In genomic region chr4:3659131-3659530, GRCh38 we compare ENCODE assay signal across 27 cellular contexts.
"Had no signal": no experiment of that assay in that cellular context is flagged by ENCODE, and none has a peak within 500 bp of the region (broad histone marks: within the 10 kb centered on the region; RNA-seq: fewer than 3 reads in every experiment).

No MANE protein-coding gene starts in this region.

- H3K4me1 Mint-ChIP-seq: activated CD4-positive, alpha-beta T cell treated with anti-CD3 and anti-CD28 coated beads, Interleukin-2, amount 10 ng/mL, durations not matched to agents 24 days and 14 days; activated naive CD8-positive, alpha-beta T cell treated with anti-CD3 and anti-CD28 coated beads for 36 hours; stimulated activated effector memory CD8-positive, alpha-beta T cell treated with anti-CD3 and anti-CD28 coated beads, Interleukin-12 subunit alpha, Interleukin-12 subunit beta, amount 100 ng/mL, for 72 hours had no signal

- H3K36me3 Mint-ChIP-seq: activated CD4-positive, alpha-beta memory T cell treated with anti-CD3 and anti-CD28 coated beads for 36 hours; activated naive CD8-positive, alpha-beta T cell treated with anti-CD3 and anti-CD28 coated beads for 36 hours; stimulated activated effector memory CD8-positive, alpha-beta T cell treated with anti-CD3 and anti-CD28 coated beads, Interleukin-12 subunit alpha, Interleukin-12 subunit beta, amount 100 ng/mL, for 72 hours had no signal

- H3K27ac Mint-ChIP-seq: activated CD4-positive, alpha-beta memory T cell treated with anti-CD3 and anti-CD28 coated beads for 36 hours; activated CD4-positive, alpha-beta T cell treated with anti-CD3 and anti-CD28 coated beads, Interleukin-2, amount 10 ng/mL, durations not matched to agents 24 days and 14 days; activated naive CD4-positive, alpha-beta T cell treated with anti-CD3 and anti-CD28 coated beads for 36 hours; activated naive CD8-positive, alpha-beta T cell treated with anti-CD3 and anti-CD28 coated beads for 36 hours; activated T-helper 1 cell treated with anti-CD3 and anti-CD28 coated beads, Interleukin-12 subunit alpha, Interleukin-12 subunit beta, Interleukin-2, Interleukin-4 antibody, amounts not matched to agents 30 ng/mL and 10 ng/mL and 1 ng/mL, durations not matched to agents 14 hours and 24 hours and 36 hours; stimulated activated effector memory CD8-positive, alpha-beta T cell treated with anti-CD3 and anti-CD28 coated beads, Interleukin-12 subunit alpha, Interleukin-12 subunit beta, amount 100 ng/mL, for 72 hours; stimulated activated naive CD8-positive, alpha-beta T cell treated with anti-CD3 and anti-CD28 coated beads, Interleukin-15, Interleukin-2, amounts not matched to agents 100 ng/mL and 50 ng/mL, for 24 hours had no signal

- DNase-seq: activated CD4-positive, alpha-beta memory T cell treated with anti-CD3 and anti-CD28 coated beads for 36 hours; activated CD4-positive, alpha-beta T cell treated with anti-CD3 and anti-CD28 coated beads, Interleukin-2, amount 10 ng/mL, durations not matched to agents 24 days and 14 days; activated CD4-positive, CD25-positive, alpha-beta regulatory T cell treated with anti-CD3 and anti-CD28 coated beads, Interleukin-2, amount 50 U/mL, for 72 hours; activated CD8-positive, alpha-beta memory T cell treated with anti-CD3 and anti-CD28 coated beads, Interleukin-2, amount 50 U/mL, for 4 hours; activated effector memory CD4-positive, alpha-beta T cell treated with anti-CD3 and anti-CD28 coated beads, Interleukin-2, amount 50 U/mL, for 16 hours; activated naive CD4-positive, alpha-beta T cell treated with anti-CD3 and anti-CD28 coated beads for 36 hours; activated naive CD8-positive, alpha-beta T cell treated with anti-CD3 and anti-CD28 coated beads for 36 hours; activated T-cell treated with anti-CD3 and anti-CD28 coated beads, Interleukin-2, amount 50 U/mL, for 1 hour; adrenal gland; aorta; foreskin fibroblast; hippocampal formation; left cardiac atrium; mammary epithelial cell; stimulated activated CD4-positive, alpha-beta T cell treated with anti-CD3 and anti-CD28 coated beads, Interleukin-4, amount 100 ng/mL, for 24 hours; T-helper 9 cell had no signal

- ATAC-seq: esophagus mucosa; left cardiac atrium; sciatic nerve; stimulated activated effector memory CD8-positive, alpha-beta T cell treated with anti-CD3 and anti-CD28 coated beads, Interleukin-12 subunit alpha, Interleukin-12 subunit beta, amount 100 ng/mL, for 72 hours had no signal

- H3K36me3 ChIP-seq: adrenal gland, brain microvascular endothelial cell, neutrophil, upper lobe of left lung had no signal

- H3K4me1 ChIP-seq: adrenal gland, upper lobe of left lung had no signal

- H3K4me3 Mint-ChIP-seq: activated CD4-positive, alpha-beta memory T cell treated with anti-CD3 and anti-CD28 coated beads for 36 hours; activated CD4-positive, alpha-beta T cell treated with anti-CD3 and anti-CD28 coated beads, Interleukin-2, amount 10 ng/mL, durations not matched to agents 24 days and 14 days; activated naive CD4-positive, alpha-beta T cell treated with anti-CD3 and anti-CD28 coated beads for 36 hours; activated naive CD8-positive, alpha-beta T cell treated with anti-CD3 and anti-CD28 coated beads for 36 hours; activated T-helper 1 cell treated with anti-CD3 and anti-CD28 coated beads, Interleukin-12 subunit alpha, Interleukin-12 subunit beta, Interleukin-2, Interleukin-4 antibody, amounts not matched to agents 30 ng/mL and 10 ng/mL and 1 ng/mL, durations not matched to agents 14 hours and 24 hours and 36 hours; nephron; stimulated activated effector memory CD8-positive, alpha-beta T cell treated with anti-CD3 and anti-CD28 coated beads, Interleukin-12 subunit alpha, Interleukin-12 subunit beta, amount 100 ng/mL, for 72 hours; stimulated activated naive CD8-positive, alpha-beta T cell treated with anti-CD3 and anti-CD28 coated beads, Interleukin-15, Interleukin-2, amounts not matched to agents 100 ng/mL and 50 ng/mL, for 24 hours had no signal

- H3K9me3 Mint-ChIP-seq: activated CD4-positive, alpha-beta memory T cell treated with anti-CD3 and anti-CD28 coated beads for 36 hours; activated CD4-positive, alpha-beta T cell treated with anti-CD3 and anti-CD28 coated beads, Interleukin-2, amount 10 ng/mL, durations not matched to agents 24 days and 14 days; activated naive CD4-positive, alpha-beta T cell treated with anti-CD3 and anti-CD28 coated beads for 36 hours; activated naive CD8-positive, alpha-beta T cell treated with anti-CD3 and anti-CD28 coated beads for 36 hours; activated T-helper 1 cell treated with anti-CD3 and anti-CD28 coated beads, Interleukin-12 subunit alpha, Interleukin-12 subunit beta, Interleukin-2, Interleukin-4 antibody, amounts not matched to agents 30 ng/mL and 10 ng/mL and 1 ng/mL, durations not matched to agents 14 hours and 24 hours and 36 hours; nephron; stimulated activated effector memory CD8-positive, alpha-beta T cell treated with anti-CD3 and anti-CD28 coated beads, Interleukin-12 subunit alpha, Interleukin-12 subunit beta, amount 100 ng/mL, for 72 hours; stimulated activated naive CD8-positive, alpha-beta T cell treated with anti-CD3 and anti-CD28 coated beads, Interleukin-15, Interleukin-2, amounts not matched to agents 100 ng/mL and 50 ng/mL, for 24 hours had no signal

- H3K4me3 ChIP-seq: adrenal gland, skin epidermis, upper lobe of left lung had no signal

- H3K9me3 ChIP-seq: adrenal gland, neutrophil, upper lobe of left lung had no signal

- H3K27ac ChIP-seq: neutrophil, upper lobe of left lung, VCaP had no signal

- H3K27me3 ChIP-seq: upper lobe of left lung had no signal

- H3K27me3 Mint-ChIP-seq: activated CD4-positive, alpha-beta T cell treated with anti-CD3 and anti-CD28 coated beads, Interleukin-2, amount 10 ng/mL, durations not matched to agents 24 days and 14 days had no signal
